Comparison of ENCODE assay signal across 18 cellular contexts in genomic region chr4:92825186-92825715, GRCh38.
A peak's percentile ranks its signal among the peaks of the same experiment; 100 is the strongest.
DNase-seq lines count a peak whose midpoint lies in the region; ATAC-seq and TF ChIP-seq lines count a peak whose summit lies in the region.
"Had no signal": no experiment of that assay in that cellular context is flagged by ENCODE, and none has a peak within 500 bp of the region (broad histone marks: within the 10 kb centered on the region; RNA-seq: fewer than 3 reads in every experiment).

No MANE protein-coding gene starts in this region.

- in situ Hi-C loops in GM13977 (cut with MboI; ENCODE audit: low pct_unique_long_range_greater_than_20kb, low sequenced_read_pairs, unreplicated experiment): no loop called here

- WGBS in gastroesophageal sphincter (ENCODE audit: low coverage in 1 of 2), 2 donors: 59 to 82% methylated on average over 5 of the region's 5 CpGs

- H3K4me3 ChIP-seq in epithelial cell of esophagus (ENCODE audit: low read length) (no peak overlapping the region), gastroesophageal sphincter (no peak overlapping the region)
- H3K4me3 ChIP-seq: PC-9, SJSA1 had no signal

- H3K4me1 ChIP-seq in gastroesophageal sphincter: no peaks in the 10 kb centered on the region
- H3K4me1 ChIP-seq: SJSA1 had no signal

- no peak for TF ChIP-seq EP300 in gastroesophageal sphincter (IDR thresholded peaks at IDR 0.05)

- no peaks in the 10 kb centered on the region for H3K36me3 ChIP-seq in gastroesophageal sphincter
- H3K36me3 ChIP-seq: SJSA1 had no signal

- H3K27me3 ChIP-seq in gastroesophageal sphincter: no peaks in the 10 kb centered on the region
- H3K27me3 ChIP-seq: SJSA1 had no signal

- no peak for ATAC-seq in gastroesophageal sphincter

- DNase-seq in HPDE6-E6E7 (ENCODE audit: extremely low spot score) (peak; percentile 42), NCI-H446 treated with DMSO at 0.1 percent for 48 hours (lab: John Stamatoyannopoulos, UW) (peak; percentile 47), epithelial cell of esophagus (ENCODE audit: low read depth) (peak; percentile 90), mucosa of gallbladder (ENCODE audit: low spot score) (peak; percentile 14), NCI-H2081 (lab: John Stamatoyannopoulos, UW) (no peak), GM13977 (ENCODE audit: low spot score) (no peak)
- DNase-seq: CD8-positive, alpha-beta memory T cell; DMS79 treated with DMSO at 0.1 percent for 48 hours; H9; IMR-90; NCI-H1048; NCI-H146; NCI-H2029 treated with DMSO at 0.1 percent for 48 hours; NCI-H510A treated with DMSO at 0.1 percent for 48 hours; NCI-H82; PC-9 had no signal

- H3K9me3 ChIP-seq in gastroesophageal sphincter: peaks cover 0 to 4% (median 0%) of the 10 kb centered on the region in 3 donors
- H3K9me3 ChIP-seq: SJSA1 had no signal

- TF ChIP-seq POLR2A in gastroesophageal sphincter (IDR thresholded peaks at IDR 0.05): no peak

- no peak overlapping the region for H3K27ac ChIP-seq in gastroesophageal sphincter
- H3K27ac ChIP-seq: PC-9, SJSA1 had no signal

- TF ChIP-seq CTCF in epithelial cell of esophagus (IDR thresholded peaks at IDR 0.05; ENCODE audit: insufficient read depth, low read depth, low read length, missing control alignments) (no peak), gastroesophageal sphincter (IDR thresholded peaks at IDR 0.05) (no peak), GM13977 (IDR thresholded peaks at IDR 0.05; ENCODE audit: extremely low read depth, insufficient read depth, missing control alignments) (no peak)

Comparison
In these comparisons a context has a peak if more than half of its experiments do, and no peak if none do; other contexts are left out.
1. DNase-seq: peak in HPDE6-E6E7 (single experiment), NCI-H446 treated with DMSO at 0.1 percent for 48 hours (single experiment), epithelial cell of esophagus (single experiment) and mucosa of gallbladder (single experiment); none in NCI-H2081 (0 of 2) and GM13977 (single experiment).